Comparison of ENCODE assay signal across 18 cellular contexts in genomic region chr2:190486037-190486623, GRCh38. TPM values are rescaled to one million over a fixed set of nuclear protein-coding genes. Genes with fewer than 3 reads are reported as not detected.
DNase-seq lines count a peak whose midpoint lies in the region.
"Had no signal": no experiment of that assay in that cellular context is flagged by ENCODE, and none has a peak within 500 bp of the region (broad histone marks: within the 10 kb centered on the region; RNA-seq: fewer than 3 reads in every experiment).

No MANE protein-coding gene starts in this region.

- H3K27ac ChIP-seq in CD8-positive, alpha-beta memory T cell (ENCODE audit: low read depth, low read length): no peak overlapping the region
- H3K27ac ChIP-seq in caudate nucleus (ENCODE audit: low read depth, low read length): peak overlapping the region; percentile 46
- H3K27ac ChIP-seq: lower lobe of right lung, tibial nerve had no signal

- CTCF ChIA-PET in CD8-positive, alpha-beta memory T cell (lab: Charles Lee): no interaction called here

- DNase-seq in CD8-positive, alpha-beta memory T cell: no peak
- DNase-seq in HAP-1 (ENCODE audit: low spot score in 2 of 2) (peak; percentile 29 to 60), caudate nucleus (lab: John Stamatoyannopoulos, UW) (peak in 1 of 61 donors; percentile 73), midbrain (lab: John Stamatoyannopoulos, UW) (peak; percentile 21), NCI-H2081 treated with DMSO at 0.1 percent for 48 hours (lab: John Stamatoyannopoulos, UW) (no peak), NCI-H2227 (lab: John Stamatoyannopoulos, UW; ENCODE audit: unreplicated experiment) (no peak)
- no peak for DNase-seq in T-helper 2 cell treated with Interferon-gamma antibody and Interleukin-4, amounts not matched to agents 5 μg/mL and 100 μg/mL, for 36 hours (ENCODE audit: low spot score)
- DNase-seq: activated CD4-positive, CD25-positive, alpha-beta regulatory T cell treated with anti-CD3 and anti-CD28 coated beads, Interleukin-2, amount 50 U/mL, for 72 hours; activated effector memory CD4-positive, alpha-beta T cell treated with anti-CD3 and anti-CD28 coated beads, Interleukin-2, amount 50 U/mL, for 16 hours; lower lobe of right lung; naive B cell; NCI-H1048; NCI-H2171; stimulated activated CD4-positive, alpha-beta T cell treated with anti-CD3 and anti-CD28 coated beads, Interleukin-4, amount 100 ng/mL, for 4 hours; stimulated activated CD8-positive, alpha-beta memory T cell treated with anti-CD3 and anti-CD28 coated beads, Interleukin-4, amount 100 ng/mL, for 48 hours; T-helper 17 cell had no signal

- peak overlapping the region in 6 of 8 donors; percentile 11 to 63 (median 50) for H3K27ac Mint-ChIP-seq in CD8-positive, alpha-beta memory T cell
- H3K27ac Mint-ChIP-seq in T-helper 2 cell treated with Interferon-gamma antibody and Interleukin-4, amounts not matched to agents 5 μg/mL and 100 μg/mL, for 36 hours: no peak overlapping the region
- H3K27ac Mint-ChIP-seq: T-helper 17 cell had no signal

- no peaks in the 10 kb centered on the region for H3K27me3 ChIP-seq in CD8-positive, alpha-beta memory T cell (ENCODE audit: insufficient read depth, low read length, poor library complexity, severe bottlenecking)
- H3K27me3 ChIP-seq in HAP-1 (ENCODE audit: low read depth): no peaks in the 10 kb centered on the region
- H3K27me3 ChIP-seq: tibial nerve had no signal

- H3K4me3 ChIP-seq in CD8-positive, alpha-beta memory T cell (ENCODE audit: low read length): no peak overlapping the region
- no peak overlapping the region for H3K4me3 ChIP-seq in HAP-1
- H3K4me3 ChIP-seq: lower lobe of right lung, skin epidermis, tibial nerve had no signal

- peaks cover 0 to 2% (median 0%) of the 10 kb centered on the region in 5 donors for H3K9me3 Mint-ChIP-seq in CD8-positive, alpha-beta memory T cell
- no peaks in the 10 kb centered on the region for H3K9me3 Mint-ChIP-seq in T-helper 2 cell treated with Interferon-gamma antibody and Interleukin-4, amounts not matched to agents 5 μg/mL and 100 μg/mL, for 36 hours
- H3K9me3 Mint-ChIP-seq: naive B cell had no signal

- peaks cover 21 to 66% (median 31%) of the 10 kb centered on the region in 3 donors for H3K36me3 Mint-ChIP-seq in CD8-positive, alpha-beta memory T cell
- H3K36me3 Mint-ChIP-seq in T-helper 2 cell treated with Interferon-gamma antibody and Interleukin-4, amounts not matched to agents 5 μg/mL and 100 μg/mL, for 36 hours (ENCODE audit: low read depth): peaks cover 46% of the 10 kb centered on the region

- no peaks in the 10 kb centered on the region for H3K9me3 ChIP-seq in CD8-positive, alpha-beta memory T cell (ENCODE audit: low read length)
- H3K9me3 ChIP-seq in HAP-1: no peaks in the 10 kb centered on the region
- H3K9me3 ChIP-seq: lower lobe of right lung, tibial nerve had no signal

- in situ Hi-C loops in HAP-1 (cut with MboI; ENCODE audit: low sequenced_read_pairs): no loop called here

- H3K36me3 ChIP-seq in CD8-positive, alpha-beta memory T cell (ENCODE audit: insufficient read depth, low read length): peaks cover 19% of the 10 kb centered on the region
- no peaks in the 10 kb centered on the region for H3K36me3 ChIP-seq in HAP-1 (replicated peaks)

- H3K4me1 ChIP-seq in CD8-positive, alpha-beta memory T cell (ENCODE audit: insufficient read depth, low read length): no peaks in the 10 kb centered on the region
- H3K4me1 ChIP-seq in HAP-1: peaks cover 4% of the 10 kb centered on the region; the same call in 1 of the 2 replicates
- H3K4me1 ChIP-seq: lower lobe of right lung had no signal

- no peak overlapping the region for H3K4me3 Mint-ChIP-seq in CD8-positive, alpha-beta memory T cell
- H3K4me3 Mint-ChIP-seq in T-helper 2 cell treated with Interferon-gamma antibody and Interleukin-4, amounts not matched to agents 5 μg/mL and 100 μg/mL, for 36 hours: no peak overlapping the region
- H3K4me3 Mint-ChIP-seq: naive B cell, T-helper 17 cell had no signal

- no peaks in the 10 kb centered on the region for H3K27me3 Mint-ChIP-seq in CD8-positive, alpha-beta memory T cell
- no peaks in the 10 kb centered on the region for H3K27me3 Mint-ChIP-seq in T-helper 2 cell treated with Interferon-gamma antibody and Interleukin-4, amounts not matched to agents 5 μg/mL and 100 μg/mL, for 36 hours (ENCODE audit: low read depth)
- H3K27me3 Mint-ChIP-seq: naive B cell, T-helper 17 cell had no signal

- peaks cover 29 to 54% (median 49%) of the 10 kb centered on the region in 3 donors for H3K4me1 Mint-ChIP-seq in CD8-positive, alpha-beta memory T cell
- H3K4me1 Mint-ChIP-seq in T-helper 2 cell treated with Interferon-gamma antibody and Interleukin-4, amounts not matched to agents 5 μg/mL and 100 μg/mL, for 36 hours (ENCODE audit: low read depth): peaks cover 17% of the 10 kb centered on the region

- POLR2A ChIA-PET in CD8-positive, alpha-beta memory T cell (lab: Charles Lee): no interaction called here

RNA-seq across cellular contexts. Expression of gene NEMP2, which starts 48.4 kb away (rescaled TPM):
- total RNA-seq in CD8-positive, alpha-beta memory T cell: 10 to 100 TPM; 16.9 to 17.5 TPM
- polyA plus RNA-seq in CD8-positive, alpha-beta memory T cell: 10.5 TPM

Comparison
In these comparisons a context has a peak if more than half of its experiments do, and no peak if none do; other contexts are left out.
1. DNase-seq: peak in HAP-1 (2 of 2) and midbrain (single experiment); none in CD8-positive, alpha-beta memory T cell (0 of 5), NCI-H2081 treated with DMSO at 0.1 percent for 48 hours (single experiment), NCI-H2227 (single experiment) and T-helper 2 cell treated with Interferon-gamma antibody and Interleukin-4, amounts not matched to agents 5 μg/mL and 100 μg/mL, for 36 hours (single experiment).